20 cellular contexts compared by ENCODE assay signal in the genomic region with DNA sequence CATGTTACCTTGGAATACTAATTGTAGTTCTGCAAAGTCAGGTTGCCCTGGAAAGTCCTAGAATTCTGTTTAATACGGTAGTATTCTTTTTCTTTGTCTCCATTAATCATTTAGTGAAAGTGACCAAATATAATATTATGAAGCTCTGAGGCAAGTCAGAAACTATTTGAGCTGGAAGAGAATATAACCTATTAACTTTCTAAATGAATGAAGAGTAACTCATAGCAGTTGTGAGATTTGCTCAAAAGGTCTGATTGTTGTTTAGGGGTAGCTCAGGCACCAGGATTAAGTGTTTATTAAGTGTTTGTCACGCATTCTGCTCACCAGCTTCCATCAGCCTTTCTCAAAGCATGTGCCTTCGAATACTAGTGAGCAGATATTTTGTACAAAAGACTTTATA. TPM values are rescaled to one million over a fixed set of nuclear protein-coding genes. Genes with fewer than 3 reads are reported as not detected.
A peak's percentile ranks its signal among the peaks of the same experiment; 100 is the strongest.
DNase-seq lines count a peak whose midpoint lies in the region; ATAC-seq, FAIRE-seq and TF ChIP-seq lines count a peak whose summit lies in the region.
"Had no signal": no experiment of that assay in that cellular context is flagged by ENCODE, and none has a peak within 500 bp of the region (broad histone marks: within the 10 kb centered on the region; RNA-seq: fewer than 3 reads in every experiment).

No MANE protein-coding gene starts in this region.

- no peak for TF ChIP-seq CTCF in HFFc6 (IDR thresholded peaks at IDR 0.05)
- no peak for TF ChIP-seq CTCF in keratinocyte (optimal IDR thresholded peaks at IDR 0.05 in 1 of 3, IDR thresholded peaks at IDR 0.05 in 1 of 3, conservative IDR thresholded peaks at IDR 0.05 in 1 of 3; ENCODE audit: extremely low read depth in 1 of 3, insufficient read depth in 2 of 3, low read length in 3 of 3)
- no peak for TF ChIP-seq CTCF in smooth muscle cell (IDR thresholded peaks at IDR 0.05; ENCODE audit: borderline replicate concordance, insufficient read depth, poor library complexity, severe bottlenecking)

- H3K9me1 ChIP-seq in keratinocyte (ENCODE audit: control insufficient read depth, extremely low read depth, insufficient read depth, low read length), result no peaks in the 10 kb centered on the region

- DNase-seq in HFFc6 (no peak), adipocyte (ENCODE audit: low read depth) (no peak), keratinocyte (ENCODE audit: low read depth, low spot score) (no peak), smooth muscle cell (lab: John Stamatoyannopoulos, UW; ENCODE audit: unreplicated experiment) (no peak), T-helper 17 cell (no peak), HT-29 (ENCODE audit: low spot score) (no peak)
- no peak for DNase-seq in activated CD4-positive, alpha-beta T cell treated with anti-CD3 and anti-CD28 coated beads, Interleukin-2, amount 10 ng/mL, durations not matched to agents 24 days and 14 days
- DNase-seq in activated CD4-positive, alpha-beta T cell treated with anti-CD3 and anti-CD28 coated beads for 48 hours, result no peak
- DNase-seq: activated CD4-positive, CD25-positive, alpha-beta regulatory T cell treated with anti-CD3 and anti-CD28 coated beads, Interleukin-2, amount 50 U/mL, for 72 hours; activated naive CD4-positive, alpha-beta T cell treated with Interleukin-2 at 50 U/mL for 16 hours; activated T-cell treated with anti-CD3 and anti-CD28 coated beads, Interleukin-2, amount 50 U/mL, for 4 hours; CD4-positive, alpha-beta T cell; heart right ventricle; left ventricle myocardium inferior; NCI-H2081; NCI-H345; NCI-H774; transverse colon had no signal

- dilution Hi-C loops in keratinocyte (cut with MboI; ENCODE audit: extremely low pct_ligation_motif_present, low sequenced_read_pairs), result no loop called here

- peak overlapping the region; percentile 66 for H3K4me2 ChIP-seq in keratinocyte (ENCODE audit: control insufficient read depth, extremely low read depth, insufficient read depth, low read depth, low read length)
- H3K4me2 ChIP-seq in smooth muscle cell, result peak overlapping the region; percentile 67

- H3K27me3 ChIP-seq in adipocyte (replicated peaks; ENCODE audit: control insufficient read depth, insufficient read depth, low read length) (no peaks in the 10 kb centered on the region), keratinocyte (ENCODE audit: control insufficient read depth, extremely low read depth, insufficient read depth, low read length) (no peaks in the 10 kb centered on the region), smooth muscle cell (ENCODE audit: low read depth) (no peaks in the 10 kb centered on the region)
- H3K27me3 ChIP-seq: heart right ventricle, transverse colon had no signal

- H3K9me3 Mint-ChIP-seq in HFFc6, result peaks cover 4% of the 10 kb centered on the region; the same call in 1 of the 2 replicates
- no peaks in the 10 kb centered on the region for H3K9me3 Mint-ChIP-seq in activated CD4-positive, alpha-beta T cell treated with anti-CD3 and anti-CD28 coated beads, Interleukin-2, amount 10 ng/mL, durations not matched to agents 24 days and 14 days
- H3K9me3 Mint-ChIP-seq: activated T-cell treated with anti-CD3 and anti-CD28 coated beads, Interleukin-2, amount 50 U/mL, for 4 hours; CD4-positive, alpha-beta T cell; stimulated activated naive CD8-positive, alpha-beta T cell treated with anti-CD3 and anti-CD28 coated beads, Interleukin-15, Interleukin-2, amounts not matched to agents 100 ng/mL and 50 ng/mL, for 24 hours had no signal

- peak overlapping the region; percentile 82 for H3K27ac Mint-ChIP-seq in HFFc6
- H3K27ac Mint-ChIP-seq in activated CD4-positive, alpha-beta T cell treated with anti-CD3 and anti-CD28 coated beads, Interleukin-2, amount 10 ng/mL, durations not matched to agents 24 days and 14 days, result no peak overlapping the region
- no peak overlapping the region for H3K27ac Mint-ChIP-seq in T-helper 17 cell
- H3K27ac Mint-ChIP-seq: CD4-positive, alpha-beta T cell; stimulated activated naive CD8-positive, alpha-beta T cell treated with anti-CD3 and anti-CD28 coated beads, Interleukin-15, Interleukin-2, amounts not matched to agents 100 ng/mL and 50 ng/mL, for 24 hours had no signal

- H3K9me3 ChIP-seq in adipocyte (ENCODE audit: control insufficient read depth, low read length), result no peaks in the 10 kb centered on the region
- H3K9me3 ChIP-seq in keratinocyte (ENCODE audit: control insufficient read depth, low read depth, low read length), result no peaks in the 10 kb centered on the region
- no peaks in the 10 kb centered on the region for H3K9me3 ChIP-seq in smooth muscle cell (replicated peaks; ENCODE audit: low read depth)
- H3K9me3 ChIP-seq in T-helper 17 cell (ENCODE audit: control insufficient read depth, low read length, poor library complexity, severe bottlenecking), result no peaks in the 10 kb centered on the region
- H3K9me3 ChIP-seq: heart right ventricle, left ventricle myocardium inferior, transverse colon had no signal

- intact Hi-C loops in activated CD4-positive, alpha-beta T cell treated with anti-CD3 and anti-CD28 coated beads, Interleukin-2, amount 10 ng/mL, durations not matched to agents 24 days and 14 days (cut with micrococcal nuclease), result no loop called here

- H3K4me3 Mint-ChIP-seq in HFFc6, result peak overlapping the region; percentile 38; the same call in 1 of the 2 replicates
- H3K4me3 Mint-ChIP-seq in activated CD4-positive, alpha-beta T cell treated with anti-CD3 and anti-CD28 coated beads, Interleukin-2, amount 10 ng/mL, durations not matched to agents 24 days and 14 days, result no peak overlapping the region
- no peak overlapping the region for H3K4me3 Mint-ChIP-seq in T-helper 17 cell
- H3K4me3 Mint-ChIP-seq: activated T-cell treated with anti-CD3 and anti-CD28 coated beads, Interleukin-2, amount 50 U/mL, for 4 hours; CD4-positive, alpha-beta T cell; stimulated activated naive CD8-positive, alpha-beta T cell treated with anti-CD3 and anti-CD28 coated beads, Interleukin-15, Interleukin-2, amounts not matched to agents 100 ng/mL and 50 ng/mL, for 24 hours had no signal

- H3F3A ChIP-seq in smooth muscle cell (ENCODE audit: low read depth), result peaks cover 10% of the 10 kb centered on the region

- H3K4me1 ChIP-seq in adipocyte (ENCODE audit: control insufficient read depth, insufficient read depth, low read length) (peaks cover 34% of the 10 kb centered on the region), keratinocyte (ENCODE audit: control insufficient read depth, extremely low read depth, insufficient read depth, low read length) (peaks cover 27% of the 10 kb centered on the region), smooth muscle cell (ENCODE audit: low read depth) (peaks cover 15% of the 10 kb centered on the region)
- H3K4me1 ChIP-seq: heart right ventricle, left ventricle myocardium inferior had no signal

- H3K4me3 ChIP-seq in adipocyte (ENCODE audit: low read length), result peak overlapping the region; percentile 36
- H3K4me3 ChIP-seq in keratinocyte (ENCODE audit: control insufficient read depth in 2 of 3, extremely low read depth in 1 of 3, insufficient read depth in 2 of 3, low read depth in 1 of 3, low read length in 3 of 3), result no peak overlapping the region
- H3K4me3 ChIP-seq in smooth muscle cell, result no peak overlapping the region
- H3K4me3 ChIP-seq: heart right ventricle, left ventricle myocardium inferior, transverse colon had no signal

- H3K36me3 ChIP-seq in adipocyte (ENCODE audit: control insufficient read depth, insufficient read depth, low read length, severe bottlenecking) (no peaks in the 10 kb centered on the region), keratinocyte (ENCODE audit: control insufficient read depth in 2 of 2, extremely low read depth in 1 of 2, insufficient read depth in 2 of 2, low read length in 2 of 2) (no peaks in the 10 kb centered on the region), smooth muscle cell (ENCODE audit: low read depth) (no peaks in the 10 kb centered on the region)
- H3K36me3 ChIP-seq: heart right ventricle, left ventricle myocardium inferior, transverse colon had no signal

- FAIRE-seq in keratinocyte (lab: Jason Lieb, UNC), result peak; percentile 39

- H3K36me3 Mint-ChIP-seq in HFFc6 (ENCODE audit: low read depth), result peaks cover 6% of the 10 kb centered on the region
- no peaks in the 10 kb centered on the region for H3K36me3 Mint-ChIP-seq in activated CD4-positive, alpha-beta T cell treated with anti-CD3 and anti-CD28 coated beads, Interleukin-2, amount 10 ng/mL, durations not matched to agents 24 days and 14 days (ENCODE audit: low read depth)
- H3K36me3 Mint-ChIP-seq in T-helper 17 cell (ENCODE audit: low read depth), result no peaks in the 10 kb centered on the region

- no peaks in the 10 kb centered on the region for H3K79me2 ChIP-seq in keratinocyte (ENCODE audit: control insufficient read depth, insufficient read depth, low read length)
- no peaks in the 10 kb centered on the region for H3K79me2 ChIP-seq in smooth muscle cell (ENCODE audit: low read depth)

- ATAC-seq in T-helper 17 cell, result no peak
- ATAC-seq: activated T-cell treated with anti-CD3 and anti-CD28 coated beads, Interleukin-2, amount 50 U/mL, for 4 hours; Right ventricle myocardium inferior had no signal

- peaks cover 6% of the 10 kb centered on the region for H3K4me1 Mint-ChIP-seq in HFFc6 (ENCODE audit: low read depth)
- H3K4me1 Mint-ChIP-seq in activated CD4-positive, alpha-beta T cell treated with anti-CD3 and anti-CD28 coated beads, Interleukin-2, amount 10 ng/mL, durations not matched to agents 24 days and 14 days, result no peaks in the 10 kb centered on the region
- no peaks in the 10 kb centered on the region for H3K4me1 Mint-ChIP-seq in T-helper 17 cell

- WGBS in smooth muscle cell (ENCODE audit: low lambda C conversion rate), result 74% methylated on average over 3 of the region's 3 CpGs

- no peaks in the 10 kb centered on the region for H3K27me3 Mint-ChIP-seq in HFFc6 (ENCODE audit: insufficient read depth)
- H3K27me3 Mint-ChIP-seq in activated CD4-positive, alpha-beta T cell treated with anti-CD3 and anti-CD28 coated beads, Interleukin-2, amount 10 ng/mL, durations not matched to agents 24 days and 14 days, result no peaks in the 10 kb centered on the region
- no peaks in the 10 kb centered on the region for H3K27me3 Mint-ChIP-seq in T-helper 17 cell
- H3K27me3 Mint-ChIP-seq: CD4-positive, alpha-beta T cell had no signal

- H4K20me1 ChIP-seq in keratinocyte (ENCODE audit: control insufficient read depth, extremely low read depth, insufficient read depth, low read length), result no peaks in the 10 kb centered on the region
- no peaks in the 10 kb centered on the region for H4K20me1 ChIP-seq in smooth muscle cell (ENCODE audit: low read depth)

- H2AFZ ChIP-seq in keratinocyte (ENCODE audit: control insufficient read depth, low read length) (no peak overlapping the region), smooth muscle cell (ENCODE audit: low read depth) (no peak overlapping the region)

- H3K27ac ChIP-seq in keratinocyte (ENCODE audit: control insufficient read depth, insufficient read depth, low read length) (peak overlapping the region; percentile 96), smooth muscle cell (ENCODE audit: low read depth) (peak overlapping the region; percentile 94)
- H3K27ac ChIP-seq: left ventricle myocardium inferior had no signal

- peak overlapping the region; percentile 61 for H3K9ac ChIP-seq in adipocyte (ENCODE audit: low read length)
- H3K9ac ChIP-seq in keratinocyte (ENCODE audit: control insufficient read depth, extremely low read depth, insufficient read depth, low read length), result peak overlapping the region; percentile 30
- H3K9ac ChIP-seq in smooth muscle cell (ENCODE audit: low read depth), result peak overlapping the region; percentile 46

RNA-seq across cellular contexts. Expression of gene SERPINE2, which starts 46.7 kb away (rescaled TPM):
- 100 to 1,000 TPM; 145 to 385 (median 169) TPM for total RNA-seq in HFFc6 (2021; fragmentation: NEBNext Ultra II Directional; extraction: Animal tissue kit (Norgen Biotek cat#: 25700))
- polyA plus RNA-seq in keratinocyte (279 to 1,210 TPM (median 306 TPM) in 3 replicates), smooth muscle cell (2,391 and 3,094 TPM in 2 replicates)
- polyA plus RNA-seq in keratinocyte (2011; ENCODE audit: low read depth), result 58.0 TPM
- polyA plus RNA-seq in keratinocyte (2011; cell fraction: cytosol; rRNA removed), result 606 and 644 TPM in 2 replicates
- 1,752 and 1,862 TPM in 2 replicates for polyA plus RNA-seq in keratinocyte (2011; cell fraction: nucleus; rRNA removed)
- polyA plus RNA-seq in keratinocyte (2012; ENCODE audit: low replicate concordance), result 137 and 901 TPM in 2 replicates
- polyA minus RNA-seq in keratinocyte, result 244 to 695 TPM (median 331 TPM) in 3 replicates
- 380 TPM for polyA minus RNA-seq in keratinocyte (2011; cell fraction: cytosol; rRNA and poly(A)+ RNA removed)
- polyA minus RNA-seq in keratinocyte (2011; cell fraction: nucleus; rRNA and poly(A)+ RNA removed), result 558 and 1,225 TPM in 2 replicates
- total RNA-seq in smooth muscle cell (2,183 and 2,362 TPM in 2 replicates), T-helper 17 cell (1 to 10 TPM in 1 of 2 donors, under 1 TPM in 1; 0.37 to 3.9 TPM)
- total RNA-seq in activated CD4-positive, alpha-beta T cell treated with anti-CD3 and anti-CD28 coated beads, Interleukin-2, amount 10 ng/mL, durations not matched to agents 24 days and 14 days, result 23.2 and 23.9 TPM in 2 replicates
- 1.9 and 5.6 TPM in 2 replicates for total RNA-seq in HT-29 (2014; rRNA removed; shearing (Covaris generic))
